ENCODE assay signal across 24 cellular contexts in the genomic region with DNA sequence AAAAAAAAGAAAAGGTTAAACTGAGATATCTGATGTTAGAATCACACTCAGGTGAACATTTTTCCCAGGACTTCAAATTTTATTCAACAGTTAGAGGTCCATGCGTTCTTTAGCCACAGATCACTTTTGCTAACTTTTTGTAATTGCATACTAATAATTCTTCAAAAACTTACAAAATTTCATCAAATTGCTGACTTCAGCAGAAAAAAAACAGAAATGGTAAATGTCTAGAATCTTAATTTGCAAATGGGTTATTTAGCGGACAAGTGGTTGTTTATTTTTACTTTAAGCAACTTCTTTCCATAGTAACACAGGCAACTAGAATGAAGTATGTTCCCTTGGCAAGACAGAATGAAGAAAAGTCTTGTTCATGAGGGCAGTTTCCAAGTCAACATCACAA.
"Had no signal": no experiment of that assay in that cellular context is flagged by ENCODE, and none has a peak within 500 bp of the region (broad histone marks: within the 10 kb centered on the region; RNA-seq: fewer than 3 reads in every experiment).

No MANE protein-coding gene starts in this region.

- ATAC-seq: left colon; left lung; lower lobe of right lung; mucosa of descending colon; naive thymus-derived CD4-positive, alpha-beta T cell; natural killer cell treated with Interleukin-12 subunit alpha and Interleukin-12 subunit beta and Interleukin-15 and Interleukin-18, amount 100 ng/mL, for 72 hours; sciatic nerve; stimulated activated naive B cell treated with anti-CD40 and anti-IgM and Interleukin-4, amounts not matched to agents 10 μg/mL and 1 μg/mL and 100 μg/mL, for 72 hours had no signal

- H3K27ac ChIP-seq: left lung, lower lobe of right lung, ovary, right atrium auricular region, skin epidermis, suprapubic skin, thoracic aorta, tibial nerve, uterus had no signal

- H3K36me3 ChIP-seq: left lung, lower lobe of right lung, ovary, right atrium auricular region, suprapubic skin, thoracic aorta, tibial nerve, uterus had no signal

- H3K4me3 ChIP-seq: left lung, lower lobe of right lung, mucosa of descending colon, ovary, right atrium auricular region, skin epidermis, suprapubic skin, thoracic aorta, tibial nerve, uterus had no signal

- H3K9me3 ChIP-seq: left lung, lower lobe of right lung, mucosa of descending colon, ovary, right atrium auricular region, suprapubic skin, thoracic aorta, tibial nerve, uterus had no signal

- H3K4me1 ChIP-seq: left lung, lower lobe of right lung, right atrium auricular region, suprapubic skin, uterus had no signal

- H3K27me3 ChIP-seq: left lung, ovary, right atrium auricular region, suprapubic skin, tibial nerve, uterus had no signal

- DNase-seq: hypothalamus; immature natural killer cell; kidney; left colon; left lung; lower lobe of right lung; mammary epithelial cell; naive thymus-derived CD4-positive, alpha-beta T cell; ovary; stimulated activated CD4-positive, alpha-beta T cell treated with anti-CD3 and anti-CD28 coated beads, Interleukin-12 subunit alpha, Interleukin-12 subunit beta, amount 100 ng/mL, for 4 hours; stimulated activated CD4-positive, alpha-beta T cell treated with anti-CD3 and anti-CD28 coated beads, Interleukin-15, amount 100 ng/mL, for 24 hours; stimulated activated CD4-positive, alpha-beta T cell treated with anti-CD3 and anti-CD28 coated beads, Interleukin-2, amount 100 ng/mL, for 24 hours; stimulated activated CD4-positive, alpha-beta T cell treated with anti-CD3 and anti-CD28 coated beads, Interleukin-4, amount 100 ng/mL, for 1 hour; stimulated activated naive B cell treated with anti-CD40 and anti-IgM and Interleukin-4, amounts not matched to agents 10 μg/mL and 1 μg/mL and 100 μg/mL, for 72 hours; uterus had no signal

- FAIRE-seq: islet of Langerhans, kidney had no signal
